Comparison of ENCODE assay signal across 15 cellular contexts in genomic region chr5:125257057-125257970, GRCh38.
DNase-seq lines count a peak whose midpoint lies in the region; ATAC-seq and TF ChIP-seq lines count a peak whose summit lies in the region.
"Had no signal": no experiment of that assay in that cellular context is flagged by ENCODE, and none has a peak within 500 bp of the region (broad histone marks: within the 10 kb centered on the region; RNA-seq: fewer than 3 reads in every experiment).

No MANE protein-coding gene starts in this region.

- H3K4me2 ChIP-seq in Karpas-422 (ENCODE audit: low read depth, low read length, poor library complexity, severe bottlenecking): no peak overlapping the region
- H3K4me2 ChIP-seq: BLaER1 treated with 17β-estradiol and CSF1 and Interleukin-3, amounts not matched to agents 10 nM and 100 nM had no signal

- no peak overlapping the region for H2AFZ ChIP-seq in Karpas-422 (ENCODE audit: low read length)

- H3K27ac ChIP-seq in WERI-Rb-1 (peak overlapping the region; percentile 23; the same call in 1 of the 2 replicates), Karpas-422 (ENCODE audit: low read length) (no peak overlapping the region), upper lobe of left lung (no peak overlapping the region)
- H3K27ac ChIP-seq: BLaER1 treated with 17β-estradiol and CSF1 and Interleukin-3, amounts not matched to agents 10 nM and 100 nM had no signal

- H3K4me1 ChIP-seq in Karpas-422 (ENCODE audit: low read length): no peaks in the 10 kb centered on the region
- H3K4me1 ChIP-seq in upper lobe of left lung: no peaks in the 10 kb centered on the region
- H3K4me1 ChIP-seq: BLaER1 treated with 17β-estradiol and CSF1 and Interleukin-3, amounts not matched to agents 10 nM and 100 nM had no signal

- no peaks in the 10 kb centered on the region for H3K27me3 ChIP-seq in WERI-Rb-1 (ENCODE audit: insufficient read depth, low read depth, severe bottlenecking)
- H3K27me3 ChIP-seq in Karpas-422 (ENCODE audit: low read length): no peaks in the 10 kb centered on the region
- no peaks in the 10 kb centered on the region for H3K27me3 ChIP-seq in upper lobe of left lung
- H3K27me3 ChIP-seq: BLaER1 treated with 17β-estradiol and CSF1 and Interleukin-3, amounts not matched to agents 10 nM and 100 nM had no signal

- H3K4me3 ChIP-seq in AG10803 (ENCODE audit: low read length) (no peak overlapping the region), WERI-Rb-1 (ENCODE audit: low read depth, low read length) (no peak overlapping the region), Karpas-422 (ENCODE audit: low read length) (no peak overlapping the region), upper lobe of left lung (no peak overlapping the region)
- H3K4me3 ChIP-seq: BLaER1 treated with 17β-estradiol and CSF1 and Interleukin-3, amounts not matched to agents 10 nM and 100 nM had no signal

- no peak for TF ChIP-seq POLR2A in upper lobe of left lung (IDR thresholded peaks at IDR 0.05)

- H3K79me2 ChIP-seq in Karpas-422 (ENCODE audit: low read length): no peaks in the 10 kb centered on the region

- WGBS in upper lobe of left lung, 2 donors: 74 to 84% methylated on average over 4 of the region's 4 CpGs

- H3K9ac ChIP-seq in Karpas-422 (ENCODE audit: low read length): no peak overlapping the region
- H3K9ac ChIP-seq: BLaER1 treated with 17β-estradiol and CSF1 and Interleukin-3, amounts not matched to agents 10 nM and 100 nM had no signal

- no peaks in the 10 kb centered on the region for H3K36me3 ChIP-seq in WERI-Rb-1
- H3K36me3 ChIP-seq in Karpas-422 (ENCODE audit: insufficient read depth, low read length): no peaks in the 10 kb centered on the region
- H3K36me3 ChIP-seq in upper lobe of left lung: no peaks in the 10 kb centered on the region

- POLR2A ChIA-PET in HEK293T (lab: Yijun Ruan, JAX): interaction anchor here (1.2 kb wide), 2 partner anchors 18 to 69 kb away, joined by 3 to 5 read pairs; no protein-coding TSS in a partner anchor

- DNase-seq in AG10803 (ENCODE audit: low read depth): peak; percentile 33
- peak; percentile 32 for DNase-seq in HEK293T (ENCODE audit: extremely low spot score)
- DNase-seq in WERI-Rb-1: no peak
- DNase-seq in left ventricle myocardium superior: no peak
- DNase-seq in Karpas-422: no peak
- DNase-seq in upper lobe of left lung: no peak
- DNase-seq in SKM-1 treated with dmso at 0.1 percent for 144 hours (lab: John Stamatoyannopoulos, UW; ENCODE audit: unreplicated experiment): no peak
- DNase-seq in iPS-NIHi7 (ENCODE audit: extremely low spot score): no peak
- DNase-seq: activated T-cell treated with anti-CD3 and anti-CD28 coated beads, Interleukin-2, amount 50 U/mL, for 48 hours; immature natural killer cell; MV-4-11; naive thymus-derived CD8-positive, alpha-beta T cell; stimulated activated CD8-positive, alpha-beta memory T cell treated with anti-CD3 and anti-CD28 coated beads, Interleukin-4, amount 100 ng/mL, for 48 hours had no signal

- TF ChIP-seq CTCF in AG10803 (conservative IDR thresholded peaks at IDR 0.05; ENCODE audit: low read length): no peak
- TF ChIP-seq CTCF in WERI-Rb-1 (IDR thresholded peaks at IDR 0.05; ENCODE audit: low read depth, low read length): no peak
- TF ChIP-seq CTCF in upper lobe of left lung (IDR thresholded peaks at IDR 0.05): no peak

- H3K9me2 ChIP-seq in Karpas-422 (replicated peaks; ENCODE audit: insufficient read depth, low read length): no peaks in the 10 kb centered on the region

- CTCF ChIA-PET in HEK293T (lab: Yijun Ruan, JAX): interaction anchor here (0.6 to 1.3 kb wide), 4 partner anchors 19 to 429 kb away, joined by 3 to 7 read pairs (median 4); no protein-coding TSS in a partner anchor

- peak; percentile 99 for ATAC-seq in left ventricle myocardium superior
- ATAC-seq in upper lobe of left lung (ENCODE audit: low FRiP score in 2 of 2): no peak
- ATAC-seq: naive thymus-derived CD8-positive, alpha-beta T cell; WTC11 had no signal

- intact Hi-C loops in left ventricle myocardium superior (cut with micrococcal nuclease): no loop called here

- H3K9me3 ChIP-seq in WERI-Rb-1 (ENCODE audit: severe bottlenecking) (peaks cover 26% of the 10 kb centered on the region), Karpas-422 (ENCODE audit: low read length) (no peaks in the 10 kb centered on the region), upper lobe of left lung (peaks cover 0 to 16% (median 4%) of the 10 kb centered on the region in 4 donors)

- no peak for TF ChIP-seq EP300 in upper lobe of left lung (IDR thresholded peaks at IDR 0.05)

- no peaks in the 10 kb centered on the region for H4K20me1 ChIP-seq in Karpas-422 (ENCODE audit: insufficient read depth, low read depth, low read length)
- H4K20me1 ChIP-seq: BLaER1 treated with 17β-estradiol and CSF1 and Interleukin-3, amounts not matched to agents 10 nM and 100 nM had no signal

TF ChIP-seq in HEK293T, 16 proteins besides CTCF, POLR2A, EP300 and RAD21:
- no peak for TF ChIP-seq CTBP1 (IDR thresholded peaks at IDR 0.05; ENCODE audit: borderline replicate concordance)
- TF ChIP-seq, protein P1, sequence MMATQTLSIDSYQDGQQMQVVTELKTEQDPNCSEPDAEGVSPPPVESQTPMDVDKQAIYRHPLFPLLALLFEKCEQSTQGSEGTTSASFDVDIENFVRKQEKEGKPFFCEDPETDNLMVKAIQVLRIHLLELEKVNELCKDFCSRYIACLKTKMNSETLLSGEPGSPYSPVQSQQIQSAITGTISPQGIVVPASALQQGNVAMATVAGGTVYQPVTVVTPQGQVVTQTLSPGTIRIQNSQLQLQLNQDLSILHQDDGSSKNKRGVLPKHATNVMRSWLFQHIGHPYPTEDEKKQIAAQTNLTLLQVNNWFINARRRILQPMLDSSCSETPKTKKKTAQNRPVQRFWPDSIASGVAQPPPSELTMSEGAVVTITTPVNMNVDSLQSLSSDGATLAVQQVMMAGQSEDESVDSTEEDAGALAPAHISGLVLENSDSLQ (IDR thresholded peaks at IDR 0.05): peak; percentile 61

Comparison
In these comparisons a context has a peak if more than half of its experiments do, and no peak if none do; other contexts are left out.
1. DNase-seq: peak in AG10803 (single experiment) and HEK293T (single experiment); none in WERI-Rb-1 (single experiment), left ventricle myocardium superior (single experiment), Karpas-422 (single experiment), upper lobe of left lung (0 of 2), SKM-1 treated with dmso at 0.1 percent for 144 hours (single experiment) and iPS-NIHi7 (single experiment).